In the genomic region with DNA sequence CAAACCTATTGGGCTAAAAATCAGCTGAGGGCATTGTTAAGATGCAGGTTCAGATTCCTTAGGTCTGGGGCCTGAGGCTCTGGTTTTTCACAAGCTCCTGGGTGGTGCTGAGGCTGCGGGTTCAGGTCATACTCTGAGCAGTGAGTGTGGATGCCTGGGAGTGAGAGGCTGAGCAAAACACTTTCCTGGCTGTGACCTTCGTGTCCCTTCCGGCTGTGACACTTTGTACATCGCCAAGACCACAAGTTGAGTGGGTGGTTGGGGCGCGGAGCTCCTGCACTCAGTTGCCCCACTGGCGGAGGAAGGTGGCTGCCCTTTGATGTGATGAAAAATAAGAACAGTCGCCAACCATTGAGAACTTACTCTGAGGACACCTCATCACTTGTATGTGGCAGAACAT, we compare ENCODE assay signal across 11 cellular contexts. TPM values are rescaled to one million over a fixed set of nuclear protein-coding genes. Genes with fewer than 3 reads are reported as not detected.
DNase-seq lines count a peak whose midpoint lies in the region; ATAC-seq and TF ChIP-seq lines count a peak whose summit lies in the region.
"Had no signal": no experiment of that assay in that cellular context is flagged by ENCODE, and none has a peak within 500 bp of the region (broad histone marks: within the 10 kb centered on the region; RNA-seq: fewer than 3 reads in every experiment).

No MANE protein-coding gene starts in this region.

- H3K4me1 ChIP-seq in Loucy (ENCODE audit: insufficient read depth, low read length, poor library complexity, severe bottlenecking) (peaks cover 69% of the 10 kb centered on the region), hepatocyte (ENCODE audit: insufficient read depth) (peaks cover 42% of the 10 kb centered on the region)

- H3K27me3 ChIP-seq in Loucy (ENCODE audit: insufficient read depth, low read length, poor library complexity, severe bottlenecking) (no peaks in the 10 kb centered on the region), hepatocyte (no peaks in the 10 kb centered on the region)

- H3K4me3 ChIP-seq in Loucy (ENCODE audit: low read length, poor library complexity, severe bottlenecking) (peak overlapping the region; percentile 49), hepatocyte (no peak overlapping the region)

- ATAC-seq in GM21717 (IDR thresholded peaks at IDR 0.05; ENCODE audit: unreplicated experiment) (no peak), HG02981 (IDR thresholded peaks at IDR 0.05; ENCODE audit: unreplicated experiment) (no peak), GM18868 (IDR thresholded peaks at IDR 0.05; ENCODE audit: unreplicated experiment) (no peak)

- no peak overlapping the region for H2AFZ ChIP-seq in Loucy (ENCODE audit: low read length)
- H2AFZ ChIP-seq in hepatocyte = no peak overlapping the region

- DNase-seq in activated T-cell treated with anti-CD3 and anti-CD28 coated beads, Interleukin-2, amount 50 U/mL, for 1 hour = peak; percentile 68
- DNase-seq in hepatocyte (ENCODE audit: low spot score) (no peak), ureter (ENCODE audit: low spot score) (no peak)
- DNase-seq in stimulated activated CD4-positive, alpha-beta T cell treated with anti-CD3 and anti-CD28 coated beads, Interleukin-4, amount 100 ng/mL, for 1 hour = peak; percentile 48
- DNase-seq: hippocampal formation, NCI-H1105 had no signal

- 96% methylated on average over 8 of the region's 8 CpGs for WGBS in hepatocyte (ENCODE audit: low lambda C conversion rate, missing lambda C conversion rate)

- H3K9me2 ChIP-seq in Loucy (replicated peaks; ENCODE audit: low read depth, low read length) (no peaks in the 10 kb centered on the region), hepatocyte (replicated peaks; ENCODE audit: insufficient read depth) (no peaks in the 10 kb centered on the region)

- H3K9ac ChIP-seq in Loucy (ENCODE audit: low read depth, low read length, poor library complexity, severe bottlenecking) = peak overlapping the region; percentile 69

- H3K79me2 ChIP-seq in Loucy (ENCODE audit: insufficient read depth, low read length) = no peaks in the 10 kb centered on the region
- no peaks in the 10 kb centered on the region for H3K79me2 ChIP-seq in hepatocyte

- H3K4me2 ChIP-seq in Loucy (ENCODE audit: low read depth, low read length, poor library complexity, severe bottlenecking) (peak overlapping the region; percentile 77), hepatocyte (no peak overlapping the region)

- H3K36me3 ChIP-seq in Loucy (ENCODE audit: insufficient read depth, low read length) (no peaks in the 10 kb centered on the region), hepatocyte (replicated peaks; ENCODE audit: insufficient read depth, low read depth) (no peaks in the 10 kb centered on the region)

- no peaks in the 10 kb centered on the region for H4K20me1 ChIP-seq in Loucy (ENCODE audit: insufficient read depth, low read length, poor library complexity, severe bottlenecking)
- H4K20me1 ChIP-seq in hepatocyte (ENCODE audit: insufficient read depth, poor library complexity, severe bottlenecking) = no peaks in the 10 kb centered on the region

- H3F3A ChIP-seq in Loucy (ENCODE audit: low read depth) = no peaks in the 10 kb centered on the region

- TF ChIP-seq CTCF in Loucy (conservative IDR thresholded peaks at IDR 0.05; ENCODE audit: low read length) (no peak), hepatocyte (IDR thresholded peaks at IDR 0.05; ENCODE audit: poor library complexity) (no peak)

- H3K27ac ChIP-seq in hepatocyte = peak overlapping the region; percentile 91

- H3K9me3 ChIP-seq in Loucy (ENCODE audit: insufficient read depth, low read depth, low read length) (no peaks in the 10 kb centered on the region), hepatocyte (ENCODE audit: low read depth) (no peaks in the 10 kb centered on the region)

RNA-seq across cellular contexts. Expression of a gene that starts 24.8 kb away (rescaled TPM):
- total RNA-seq in hepatocyte (0.16 and 2.8 TPM in 2 replicates), ureter (0.57 TPM)
- polyA plus RNA-seq in hepatocyte = 2.9 and 4.1 TPM in 2 replicates
- total RNA-seq: renal cortical epithelial cell had no signal

RNA-seq across cellular contexts. Expression of a gene that starts 39.0 kb away (rescaled TPM):
- total RNA-seq in hepatocyte = not detected in 2 replicates
- 0.07 TPM in 2 replicates for polyA plus RNA-seq in hepatocyte
- total RNA-seq in ureter = 53.1 TPM

Comparison
In these comparisons a context has a peak if more than half of its experiments do, and no peak if none do; other contexts are left out.
1. DNase-seq: peak in activated T-cell treated with anti-CD3 and anti-CD28 coated beads, Interleukin-2, amount 50 U/mL, for 1 hour (single experiment) and stimulated activated CD4-positive, alpha-beta T cell treated with anti-CD3 and anti-CD28 coated beads, Interleukin-4, amount 100 ng/mL, for 1 hour (single experiment); none in hepatocyte (single experiment) and ureter (single experiment).
2. RNA of a gene that starts 39.0 kb away (total RNA-seq): 53.1 TPM in ureter (single experiment); not detected in hepatocyte; every median in the first group is over 10 times any median in the second.